9 cellular contexts compared by ENCODE assay signal in the genomic region with DNA sequence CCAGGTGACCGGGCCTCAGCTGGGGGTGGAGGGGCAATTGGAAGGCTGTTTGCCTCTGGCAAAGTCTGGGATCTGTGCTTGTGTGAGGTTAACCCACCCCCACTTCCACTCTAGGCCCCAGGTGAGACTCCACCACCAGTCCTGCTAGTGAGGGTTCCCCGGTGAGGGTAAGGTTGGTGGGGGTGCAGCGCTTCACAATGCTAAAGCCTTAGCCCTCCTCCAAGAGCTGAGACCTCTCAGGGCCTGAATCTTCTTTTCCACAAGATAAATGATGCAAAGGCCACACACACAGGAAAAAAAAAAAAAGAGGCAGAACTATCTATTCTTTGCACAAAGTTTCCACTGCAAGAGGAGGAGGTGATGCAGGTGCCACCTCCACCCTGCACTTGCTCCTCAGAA. TPM values are rescaled to one million over a fixed set of nuclear protein-coding genes. Genes with fewer than 3 reads are reported as not detected.
DNase-seq lines count a peak whose midpoint lies in the region; ATAC-seq and TF ChIP-seq lines count a peak whose summit lies in the region.
"Had no signal": no experiment of that assay in that cellular context is flagged by ENCODE, and none has a peak within 500 bp of the region (broad histone marks: within the 10 kb centered on the region; RNA-seq: fewer than 3 reads in every experiment).

No MANE protein-coding gene starts in this region.

- ATAC-seq in effector memory CD8-positive, alpha-beta T cell (replicated peaks), result no peak

- H3K4me1 Mint-ChIP-seq in T-helper 1 cell treated with Interleukin-12 subunit alpha and Interleukin-12 subunit beta and Interleukin-4 antibody, amounts not matched to agents 30 μg/mL and 1 μg/mL, for 36 hours (ENCODE audit: low read depth), result peaks cover 41% of the 10 kb centered on the region
- peaks cover 7 to 23% (median 11%) of the 10 kb centered on the region in 3 donors for H3K4me1 Mint-ChIP-seq in IgD-negative memory B cell
- H3K4me1 Mint-ChIP-seq in brain, result peaks cover 39% of the 10 kb centered on the region
- H3K4me1 Mint-ChIP-seq in effector memory CD8-positive, alpha-beta T cell (ENCODE audit: low read depth in 2 of 2), result peaks cover 41 to 49% of the 10 kb centered on the region in 2 donors

- H3K9me3 Mint-ChIP-seq in T-helper 1 cell treated with Interleukin-12 subunit alpha and Interleukin-12 subunit beta and Interleukin-4 antibody, amounts not matched to agents 30 μg/mL and 1 μg/mL, for 36 hours, result no peaks in the 10 kb centered on the region
- no peaks in the 10 kb centered on the region for H3K9me3 Mint-ChIP-seq in IgD-negative memory B cell
- peaks cover 0 to 3% (median 0%) of the 10 kb centered on the region in 5 experiments for H3K9me3 Mint-ChIP-seq in brain
- H3K9me3 Mint-ChIP-seq in effector memory CD8-positive, alpha-beta T cell, result no peaks in the 10 kb centered on the region
- H3K9me3 Mint-ChIP-seq: mesothelial cell of epicardium had no signal

- peaks cover 11% of the 10 kb centered on the region for H3K36me3 Mint-ChIP-seq in T-helper 1 cell treated with Interleukin-12 subunit alpha and Interleukin-12 subunit beta and Interleukin-4 antibody, amounts not matched to agents 30 μg/mL and 1 μg/mL, for 36 hours (ENCODE audit: low read depth)
- H3K36me3 Mint-ChIP-seq in IgD-negative memory B cell (peaks cover 2% of the 10 kb centered on the region), brain (peaks cover 33% of the 10 kb centered on the region)
- H3K36me3 Mint-ChIP-seq in effector memory CD8-positive, alpha-beta T cell (ENCODE audit: insufficient read depth), result peaks cover 13% of the 10 kb centered on the region

- TF ChIP-seq CTCF in brain (conservative IDR thresholded peaks at IDR 0.05), result no peak

- no peak overlapping the region for H3K4me3 Mint-ChIP-seq in T-helper 1 cell treated with Interleukin-12 subunit alpha and Interleukin-12 subunit beta and Interleukin-4 antibody, amounts not matched to agents 30 μg/mL and 1 μg/mL, for 36 hours
- peak overlapping the region in 1 of 4 donors; percentile 60 for H3K4me3 Mint-ChIP-seq in IgD-negative memory B cell
- H3K4me3 Mint-ChIP-seq in brain, result no peak overlapping the region
- H3K4me3 Mint-ChIP-seq in effector memory CD8-positive, alpha-beta T cell, result no peak overlapping the region
- H3K4me3 Mint-ChIP-seq: mesothelial cell of epicardium had no signal

- DNase-seq in T-helper 1 cell (no peak), SHP77 (lab: John Stamatoyannopoulos, UW) (no peak)
- DNase-seq in effector memory CD8-positive, alpha-beta T cell, result no peak
- DNase-seq: MM.1S, NCI-H748 treated with DMSO at 0.1 percent for 48 hours had no signal

- H3K27me3 Mint-ChIP-seq in T-helper 1 cell treated with Interleukin-12 subunit alpha and Interleukin-12 subunit beta and Interleukin-4 antibody, amounts not matched to agents 30 μg/mL and 1 μg/mL, for 36 hours (ENCODE audit: low read depth), result no peaks in the 10 kb centered on the region
- H3K27me3 Mint-ChIP-seq in IgD-negative memory B cell (peaks cover 2% of the 10 kb centered on the region), brain (peaks cover 2% of the 10 kb centered on the region)
- peaks cover 0 to 11% of the 10 kb centered on the region in 2 donors for H3K27me3 Mint-ChIP-seq in effector memory CD8-positive, alpha-beta T cell

- peak overlapping the region; percentile 76 for H3K27ac Mint-ChIP-seq in T-helper 1 cell treated with Interleukin-12 subunit alpha and Interleukin-12 subunit beta and Interleukin-4 antibody, amounts not matched to agents 30 μg/mL and 1 μg/mL, for 36 hours
- peak overlapping the region in 2 of 3 donors; percentile 71 to 75 for H3K27ac Mint-ChIP-seq in IgD-negative memory B cell
- peak overlapping the region in 4 of 5 experiments; percentile 46 to 81 (median 66) for H3K27ac Mint-ChIP-seq in brain
- no peak overlapping the region for H3K27ac Mint-ChIP-seq in effector memory CD8-positive, alpha-beta T cell
- H3K27ac Mint-ChIP-seq: mesothelial cell of epicardium had no signal

RNA-seq across cellular contexts. Expression of a gene that starts 4.1 kb away (rescaled TPM):
- 29.1 TPM for polyA plus RNA-seq in IgD-negative memory B cell
- 38.7 TPM for polyA plus RNA-seq in brain (ENCODE audit: insufficient read depth, low read depth, low replicate concordance)

RNA-seq across cellular contexts. Expression of a gene that starts 13.9 kb away (rescaled TPM):
- polyA plus RNA-seq in IgD-negative memory B cell (not detected), brain (ENCODE audit: insufficient read depth, low read depth, low replicate concordance) (88.3 TPM)

RNA-seq across cellular contexts. Expression of a gene that starts 18.3 kb away (rescaled TPM):
- polyA plus RNA-seq in IgD-negative memory B cell, result 426 TPM
- 278 TPM for polyA plus RNA-seq in brain (ENCODE audit: insufficient read depth, low read depth, low replicate concordance)

RNA-seq across cellular contexts. Expression of a gene that starts 29.2 kb away (rescaled TPM):
- 7.9 TPM for polyA plus RNA-seq in IgD-negative memory B cell
- polyA plus RNA-seq in brain (ENCODE audit: insufficient read depth, low read depth, low replicate concordance), result 50.9 TPM

RNA-seq across cellular contexts. Expression of a gene that starts 59.5 kb away (rescaled TPM):
- polyA plus RNA-seq in IgD-negative memory B cell (not detected), brain (ENCODE audit: insufficient read depth, low read depth, low replicate concordance) (8.8 TPM)

Comparison
In these comparisons a context has a peak if more than half of its experiments do, and no peak if none do; other contexts are left out.
1. H3K27ac Mint-ChIP-seq: peak in T-helper 1 cell treated with Interleukin-12 subunit alpha and Interleukin-12 subunit beta and Interleukin-4 antibody, amounts not matched to agents 30 μg/mL and 1 μg/mL, for 36 hours (single experiment), IgD-negative memory B cell (2 of 3) and brain (4 of 5); none in effector memory CD8-positive, alpha-beta T cell (0 of 2).
2. RNA of a gene that starts 13.9 kb away (polyA plus RNA-seq): 88.3 TPM in brain (single experiment); not detected in IgD-negative memory B cell (single experiment); every median in the first group is over 10 times any median in the second.